Comparison of ENCODE assay signal across 18 cellular contexts in genomic region chr2:187003611-187004010, GRCh38.
DNase-seq lines count a peak whose midpoint lies in the region; ATAC-seq and TF ChIP-seq lines count a peak whose summit lies in the region.
"Had no signal": no experiment of that assay in that cellular context is flagged by ENCODE, and none has a peak within 500 bp of the region (broad histone marks: within the 10 kb centered on the region; RNA-seq: fewer than 3 reads in every experiment).

No MANE protein-coding gene starts in this region.

- TF ChIP-seq CTCF in AG04449 (IDR thresholded peaks at IDR 0.05; ENCODE audit: insufficient read depth, low read length, missing control alignments) (no peak), cardiac fibroblast (IDR thresholded peaks at IDR 0.05; ENCODE audit: low read depth, low read length) (no peak), kidney epithelial cell (IDR thresholded peaks at IDR 0.05; ENCODE audit: insufficient read depth, low read length, poor library complexity, severe bottlenecking) (no peak)

- H3K4me3 ChIP-seq in AG04449 (ENCODE audit: low read depth, low read length) (peak overlapping the region; percentile 29), cardiac fibroblast (replicated peaks in 1 of 2; ENCODE audit: low read depth in 2 of 2, low read length in 2 of 2) (peak overlapping the region; percentile 6 to 48), kidney epithelial cell (ENCODE audit: low read depth, low read length) (peak overlapping the region; percentile 34)
- H3K4me3 ChIP-seq: mucosa of descending colon had no signal

- DNase-seq in AG04449 (ENCODE audit: low read depth, low spot score) (no peak), ELF-1 (ENCODE audit: low read depth, low spot score) (peak; percentile 10), cardiac fibroblast (ENCODE audit: low read depth in 2 of 2) (peak in 1 of 2 donors; percentile 6), kidney epithelial cell (ENCODE audit: low read depth) (no peak), NCI-H510A treated with DMSO at 0.1 percent for 48 hours (lab: John Stamatoyannopoulos, UW) (no peak), NCI-H82 (lab: John Stamatoyannopoulos, UW) (no peak), mesenteric fat pad (ENCODE audit: low spot score) (no peak)
- DNase-seq: activated naive CD8-positive, alpha-beta T cell treated with anti-CD3 and anti-CD28 coated beads, Interleukin-2, amount 50 U/mL, for 24 hours; DMS 273 treated with DMSO at 0.1 percent for 48 hours; erythroblast; hippocampal formation; kidney glomerular epithelial cell; mucosa of descending colon; NCI-H2081 treated with DMSO at 0.1 percent for 48 hours; NCI-H69; stimulated activated CD4-positive, alpha-beta T cell treated with anti-CD3 and anti-CD28 coated beads, Interleukin-4, amount 100 ng/mL, for 4 hours; tibial artery had no signal

- POLR2A ChIA-PET in AG04449 (lab: Yijun Ruan, JAX), result no interaction called here

- ATAC-seq in HG03139 (IDR thresholded peaks at IDR 0.05; ENCODE audit: unreplicated experiment), result no peak
- ATAC-seq: activated naive CD8-positive, alpha-beta T cell treated with anti-CD3 and anti-CD28 coated beads, Interleukin-2, amount 50 U/mL, for 24 hours; mucosa of descending colon had no signal

- H3K36me3 ChIP-seq in kidney epithelial cell (ENCODE audit: control insufficient read depth, insufficient read depth, low read length), result no peaks in the 10 kb centered on the region
- H3K36me3 ChIP-seq: tibial artery had no signal

- CTCF ChIA-PET in AG04449 (lab: Yijun Ruan, JAX), result no interaction called here

- H3K27me3 ChIP-seq in kidney epithelial cell (ENCODE audit: control insufficient read depth, insufficient read depth, low read length), result no peaks in the 10 kb centered on the region
- H3K27me3 ChIP-seq: tibial artery had no signal
